In the genomic region with DNA sequence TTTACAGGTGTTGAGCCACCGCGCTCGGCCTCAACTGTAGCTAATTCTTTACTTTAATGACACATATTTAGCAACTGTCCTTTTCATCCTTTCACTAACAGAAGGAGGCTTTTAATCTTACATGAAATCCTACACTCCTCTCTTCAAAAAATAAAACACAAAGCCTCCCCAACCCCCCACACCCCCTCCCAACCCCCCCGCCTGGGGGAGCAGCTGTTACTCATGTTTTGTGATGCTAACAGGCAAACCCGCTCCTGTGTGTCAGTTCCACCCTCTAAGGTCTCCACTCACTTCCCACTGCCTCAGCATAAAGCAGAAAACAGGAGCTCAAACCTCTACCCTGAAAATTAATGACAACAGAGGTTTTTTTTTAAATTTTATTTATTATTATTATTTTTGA, we compare ENCODE assay signal across 14 cellular contexts. TPM values are rescaled to one million over a fixed set of nuclear protein-coding genes. Genes with fewer than 3 reads are reported as not detected.
A peak's percentile ranks its signal among the peaks of the same experiment; 100 is the strongest.
DNase-seq lines count a peak whose midpoint lies in the region; ATAC-seq, FAIRE-seq and TF ChIP-seq lines count a peak whose summit lies in the region.
"Had no signal": no experiment of that assay in that cellular context is flagged by ENCODE, and none has a peak within 500 bp of the region (broad histone marks: within the 10 kb centered on the region; RNA-seq: fewer than 3 reads in every experiment).

No MANE protein-coding gene starts in this region.

- peak; percentile 60 for DNase-seq in NCI-H82 treated with DMSO at 0.1 percent for 48 hours (lab: John Stamatoyannopoulos, UW; ENCODE audit: unreplicated experiment)
- peak; percentile 59 for DNase-seq in activated naive CD4-positive, alpha-beta T cell treated with anti-CD3 and anti-CD28 coated beads, Interleukin-2, amount 50 U/mL, for 16 hours
- DNase-seq in stimulated activated CD4-positive, alpha-beta T cell treated with anti-CD3 and anti-CD28 coated beads, Interleukin-1b, Interleukin-23, amount 100 ng/mL, for 48 hours = peak; percentile 28
- DNase-seq in kidney = no peak
- no peak for DNase-seq in NCI-H146 (lab: John Stamatoyannopoulos, UW)
- DNase-seq: left ventricle myocardium superior, NCI-H1105, right cardiac atrium, testis had no signal

- ATAC-seq in GM18505 (IDR thresholded peaks at IDR 0.05; ENCODE audit: unreplicated experiment) (no peak), GM21786 (IDR thresholded peaks at IDR 0.05; ENCODE audit: unreplicated experiment) (no peak)
- ATAC-seq: left ventricle myocardium superior, right cardiac atrium had no signal

- TF ChIP-seq POLR2A in GM18505 (IDR thresholded peaks at IDR 0.05; ENCODE audit: borderline replicate concordance, extremely low read depth, insufficient read depth, insufficient read length) = no peak

- H3K4me1 ChIP-seq in HUES48 (ENCODE audit: control insufficient read depth, insufficient read depth, low read length) (peaks cover 54% of the 10 kb centered on the region), kidney (ENCODE audit: control insufficient read depth in 1 of 2, insufficient read depth in 1 of 2, low read depth in 1 of 2, low read length in 2 of 2) (peaks cover 16 to 25% of the 10 kb centered on the region in 2 donors)

- no peaks in the 10 kb centered on the region for H3K27me3 ChIP-seq in HUES48 (ENCODE audit: control insufficient read depth, insufficient read depth, low read length)
- H3K27me3 ChIP-seq: adrenal gland, testis had no signal

- FAIRE-seq in kidney (lab: Jason Lieb, UNC) = no peak

- no peak for TF ChIP-seq CTCF in kidney (IDR thresholded peaks at IDR 0.05; ENCODE audit: borderline replicate concordance, extremely low read depth, insufficient read depth)

- H3K9me3 ChIP-seq in HUES48 (ENCODE audit: control insufficient read depth, insufficient read depth, low read length) (no peaks in the 10 kb centered on the region), kidney (ENCODE audit: control insufficient read depth in 1 of 2, low read length in 2 of 2) (no peaks in the 10 kb centered on the region)
- H3K9me3 ChIP-seq: adrenal gland, testis had no signal

- intact Hi-C loops in kidney (cut with DNase I) = loop anchor here (10.0 kb wide), 1 partner anchor 50 kb away; no protein-coding TSS in a partner anchor

- H3K36me3 ChIP-seq in HUES48 (ENCODE audit: control insufficient read depth, insufficient read depth, low read length) (no peaks in the 10 kb centered on the region), kidney (ENCODE audit: control insufficient read depth in 1 of 2, insufficient read depth in 2 of 2, low read length in 2 of 2) (no peaks in the 10 kb centered on the region)
- H3K36me3 ChIP-seq: adrenal gland had no signal

- H3K27ac ChIP-seq in HUES48 (ENCODE audit: low read depth, low read length) = peak overlapping the region; percentile 83
- no peak overlapping the region for H3K27ac ChIP-seq in kidney (ENCODE audit: low read depth in 2 of 2, low read length in 2 of 2)
- H3K27ac ChIP-seq: adrenal gland, epithelial cell of prostate, testis had no signal

- H3K9ac ChIP-seq in HUES48 (ENCODE audit: low read depth, low read length) (0 out of 2 replicates have a peak overlapping the region, but pooled peaks have one; percentile 8), kidney (ENCODE audit: low read length in 2 of 2) (no peak overlapping the region)

- H3K4me3 ChIP-seq in HUES48 (ENCODE audit: low read depth, low read length) = peak overlapping the region; percentile 30
- no peak overlapping the region for H3K4me3 ChIP-seq in kidney (ENCODE audit: low read length in 2 of 2)
- H3K4me3 ChIP-seq: adrenal gland, testis had no signal

RNA-seq across cellular contexts. Expression of gene SLC25A19, which starts 55.4 kb away (rescaled TPM):
- total RNA-seq in kidney = 11.2 TPM
- polyA plus RNA-seq in kidney (ENCODE audit: insufficient read depth, low read depth, low replicate concordance) = 15.3 TPM

Comparison
In these comparisons a context has a peak if more than half of its experiments do, and no peak if none do; other contexts are left out.
1. DNase-seq: peak in NCI-H82 treated with DMSO at 0.1 percent for 48 hours (single experiment), activated naive CD4-positive, alpha-beta T cell treated with anti-CD3 and anti-CD28 coated beads, Interleukin-2, amount 50 U/mL, for 16 hours (single experiment) and stimulated activated CD4-positive, alpha-beta T cell treated with anti-CD3 and anti-CD28 coated beads, Interleukin-1b, Interleukin-23, amount 100 ng/mL, for 48 hours (single experiment); none in kidney (single experiment) and NCI-H146 (single experiment).